8 cellular contexts compared by ENCODE assay signal in the genomic region with DNA sequence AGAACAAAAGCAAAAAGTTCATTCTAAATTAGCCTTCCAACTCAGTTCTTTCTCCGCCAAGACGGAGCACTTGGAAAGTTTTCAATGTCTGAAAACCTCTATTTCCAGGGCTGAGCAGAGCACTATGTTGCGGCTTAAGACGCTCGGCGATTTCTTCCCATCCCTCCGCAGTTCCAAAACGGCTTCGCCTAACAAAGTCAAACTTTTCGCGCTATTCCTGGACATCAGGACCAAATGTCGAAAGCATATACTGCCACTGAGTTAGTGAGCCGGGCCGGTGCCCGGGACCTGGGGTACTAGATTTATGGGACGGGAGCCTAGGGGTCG. TPM values are rescaled to one million over a fixed set of nuclear protein-coding genes. Genes with fewer than 3 reads are reported as not detected.
DNase-seq lines count a peak whose midpoint lies in the region; FAIRE-seq and TF ChIP-seq lines count a peak whose summit lies in the region.

No MANE protein-coding gene starts in this region.

- H3K9me3 ChIP-seq in iPS-15b (ENCODE audit: control insufficient read depth, insufficient read depth, low read length), result no peaks in the 10 kb centered on the region

- no peak for TF ChIP-seq CTCF in HL-60 (IDR thresholded peaks at IDR 0.05; ENCODE audit: insufficient read depth, low read length)

- peak overlapping the region; percentile 76 for H3K4me3 ChIP-seq in HL-60 (replicated peaks; ENCODE audit: insufficient read depth, low read length)
- H3K4me3 ChIP-seq in iPS-15b (ENCODE audit: low read depth, low read length), result peak overlapping the region; percentile 83
- peak overlapping the region; percentile 48 to 84 (median 67) for H3K4me3 ChIP-seq in skin epidermis

- H3K27me3 ChIP-seq in HL-60 (ENCODE audit: insufficient read depth, poor library complexity, severe bottlenecking), result no peaks in the 10 kb centered on the region
- no peaks in the 10 kb centered on the region for H3K27me3 ChIP-seq in iPS-15b (ENCODE audit: control insufficient read depth, insufficient read depth, low read length)

- H3K36me3 ChIP-seq in iPS-15b (ENCODE audit: control insufficient read depth, insufficient read depth, low read length), result no peaks in the 10 kb centered on the region

- no peak for TF ChIP-seq POLR2A in GM12891 (IDR thresholded peaks at IDR 0.05; ENCODE audit: low read depth, low read length)

- peaks cover 4% of the 10 kb centered on the region for H3K4me1 ChIP-seq in iPS-15b (ENCODE audit: control insufficient read depth, insufficient read depth, low read length)

- FAIRE-seq in GM12891 (lab: Jason Lieb, UNC), result no peak

- H3K27ac ChIP-seq in HL-60 (replicated peaks) (peak overlapping the region; percentile 97), angular gyrus (ENCODE audit: low read depth, low read length) (peak overlapping the region; percentile 91), skin epidermis (peak overlapping the region; percentile 57 to 100 (median 98))

- peak; percentile 58 for DNase-seq in EH (ENCODE audit: low read depth)
- DNase-seq in HL-60 (ENCODE audit: low read depth in 1 of 2, low spot score in 1 of 2), result peak in 1 of 2 experiments; percentile 22
- no peak for DNase-seq in 8988T
- no peak for DNase-seq in GM12891 (ENCODE audit: insufficient read length, low spot score)
- DNase-seq in NCI-H82 (lab: John Stamatoyannopoulos, UW), result no peak

- peak overlapping the region; percentile 91 for H3K9ac ChIP-seq in iPS-15b (ENCODE audit: low read depth, low read length)

TF ChIP-seq in GM12891, 5 proteins besides CTCF, POLR2A, EP300 and RAD21:
- no peak for TF ChIP-seq TAF1 (IDR thresholded peaks at IDR 0.05; ENCODE audit: low read depth, low read length)
- TF ChIP-seq POLR2AphosphoS5 (IDR thresholded peaks at IDR 0.05; ENCODE audit: low read depth, low read length), result no peak
- TF ChIP-seq POU2F2 (IDR thresholded peaks at IDR 0.05; ENCODE audit: low read depth, low read length), result no peak
- TF ChIP-seq PAX5 (IDR thresholded peaks at IDR 0.05; ENCODE audit: insufficient read depth, low read length, severe bottlenecking), result no peak
- TF ChIP-seq SPI1 (IDR thresholded peaks at IDR 0.05; ENCODE audit: low read depth, low read length), result no peak

RNA-seq across cellular contexts. Expression of a gene that starts 0.8 kb away (rescaled TPM):
- polyA plus RNA-seq in GM12891 (2012; ENCODE audit: low read depth, missing spikeins), result 15.5 TPM
